In genomic region chr16:35598696-35599332, GRCh38 we compare ENCODE assay signal across 1 cellular context.
TF ChIP-seq lines count a peak whose summit lies in the region.

No MANE protein-coding gene starts in this region.

TF ChIP-seq in SK-N-SH treated with all-trans-retinoic acid at 6 μM for 48 hours, 23 proteins besides CTCF, POLR2A, EP300 and RAD21 (continued from another document):
- no peak for TF ChIP-seq TSHZ2 (CRISPR knock-in tag; IDR thresholded peaks at IDR 0.05)
- no peak for TF ChIP-seq ZNF8 (CRISPR knock-in tag; IDR thresholded peaks at IDR 0.05)
- no peak for TF ChIP-seq ESRRG (CRISPR knock-in tag; IDR thresholded peaks at IDR 0.05)
- TF ChIP-seq ZFP3 (CRISPR knock-in tag; IDR thresholded peaks at IDR 0.05): no peak
- no peak for TF ChIP-seq CSDC2 (CRISPR knock-in tag; IDR thresholded peaks at IDR 0.05)
- TF ChIP-seq ZNF565 (CRISPR knock-in tag; conservative IDR thresholded peaks at IDR 0.05; ENCODE audit: low read depth): no peak
- TF ChIP-seq BACH2 (CRISPR knock-in tag; IDR thresholded peaks at IDR 0.05; ENCODE audit: borderline replicate concordance): no peak
- TF ChIP-seq GLIS3 (CRISPR knock-in tag; IDR thresholded peaks at IDR 0.05): no peak
- TF ChIP-seq ARNTL (CRISPR knock-in tag; IDR thresholded peaks at IDR 0.05; ENCODE audit: borderline replicate concordance, low read depth): no peak
- no peak for TF ChIP-seq OSR1 (CRISPR knock-in tag; IDR thresholded peaks at IDR 0.05)
- no peak for TF ChIP-seq ZC3H10 (CRISPR knock-in tag; IDR thresholded peaks at IDR 0.05)
- no peak for TF ChIP-seq ISL1 (CRISPR knock-in tag; IDR thresholded peaks at IDR 0.05)
- TF ChIP-seq, protein P1, sequence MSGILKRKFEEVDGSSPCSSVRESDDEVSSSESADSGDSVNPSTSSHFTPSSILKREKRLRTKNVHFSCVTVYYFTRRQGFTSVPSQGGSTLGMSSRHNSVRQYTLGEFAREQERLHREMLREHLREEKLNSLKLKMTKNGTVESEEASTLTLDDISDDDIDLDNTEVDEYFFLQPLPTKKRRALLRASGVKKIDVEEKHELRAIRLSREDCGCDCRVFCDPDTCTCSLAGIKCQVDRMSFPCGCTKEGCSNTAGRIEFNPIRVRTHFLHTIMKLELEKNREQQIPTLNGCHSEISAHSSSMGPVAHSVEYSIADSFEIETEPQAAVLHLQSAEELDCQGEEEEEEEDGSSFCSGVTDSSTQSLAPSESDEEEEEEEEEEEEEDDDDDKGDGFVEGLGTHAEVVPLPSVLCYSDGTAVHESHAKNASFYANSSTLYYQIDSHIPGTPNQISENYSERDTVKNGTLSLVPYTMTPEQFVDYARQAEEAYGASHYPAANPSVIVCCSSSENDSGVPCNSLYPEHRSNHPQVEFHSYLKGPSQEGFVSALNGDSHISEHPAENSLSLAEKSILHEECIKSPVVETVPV (CRISPR knock-in tag; IDR thresholded peaks at IDR 0.05): no peak
- no peak for TF ChIP-seq ZFP30 (CRISPR knock-in tag; IDR thresholded peaks at IDR 0.05)
- TF ChIP-seq PPARA (CRISPR knock-in tag; IDR thresholded peaks at IDR 0.05; ENCODE audit: borderline replicate concordance): no peak
- TF ChIP-seq, protein P2, sequence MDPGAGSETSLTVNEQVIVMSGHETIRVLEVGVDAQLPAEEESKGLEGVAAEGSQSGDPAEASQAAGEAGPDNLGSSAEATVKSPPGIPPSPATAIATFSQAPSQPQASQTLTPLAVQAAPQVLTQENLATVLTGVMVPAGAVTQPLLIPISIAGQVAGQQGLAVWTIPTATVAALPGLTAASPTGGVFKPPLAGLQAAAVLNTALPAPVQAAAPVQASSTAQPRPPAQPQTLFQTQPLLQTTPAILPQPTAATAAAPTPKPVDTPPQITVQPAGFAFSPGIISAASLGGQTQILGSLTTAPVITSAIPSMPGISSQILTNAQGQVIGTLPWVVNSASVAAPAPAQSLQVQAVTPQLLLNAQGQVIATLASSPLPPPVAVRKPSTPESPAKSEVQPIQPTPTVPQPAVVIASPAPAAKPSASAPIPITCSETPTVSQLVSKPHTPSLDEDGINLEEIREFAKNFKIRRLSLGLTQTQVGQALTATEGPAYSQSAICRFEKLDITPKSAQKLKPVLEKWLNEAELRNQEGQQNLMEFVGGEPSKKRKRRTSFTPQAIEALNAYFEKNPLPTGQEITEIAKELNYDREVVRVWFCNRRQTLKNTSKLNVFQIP (CRISPR knock-in tag; IDR thresholded peaks at IDR 0.05; ENCODE audit: borderline replicate concordance, low read depth): no peak
